ENCODE assay signal across 1 cellular context in the genomic region with DNA sequence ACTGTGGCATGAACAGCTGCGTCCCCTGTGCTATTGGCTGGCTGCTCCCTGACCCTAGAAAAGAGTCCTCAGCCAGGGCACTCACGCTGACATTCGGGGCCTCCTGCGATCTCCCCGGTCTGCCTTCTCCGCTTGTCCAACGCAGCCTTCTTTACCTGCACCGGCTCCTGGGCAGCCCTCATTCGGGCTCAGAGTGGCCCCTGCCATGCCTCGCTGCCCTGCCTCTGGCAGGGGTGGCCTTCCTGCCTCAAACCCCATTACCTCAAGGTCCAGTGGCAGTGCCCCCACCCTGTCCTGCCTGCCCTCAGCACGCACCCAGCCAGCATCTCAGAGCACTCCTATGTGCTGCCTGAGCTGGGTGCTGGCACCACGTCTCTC.
TF ChIP-seq lines count a peak whose summit lies in the region.

No MANE protein-coding gene starts in this region.

TF ChIP-seq in IMR-90, 13 proteins besides CTCF, POLR2A, EP300 and RAD21:
- TF ChIP-seq RFX5 (IDR thresholded peaks at IDR 0.05; ENCODE audit: low read depth, low read length) = no peak
- TF ChIP-seq CEBPB (IDR thresholded peaks at IDR 0.05; ENCODE audit: low read depth, low read length) = no peak
- TF ChIP-seq, protein P1, sequence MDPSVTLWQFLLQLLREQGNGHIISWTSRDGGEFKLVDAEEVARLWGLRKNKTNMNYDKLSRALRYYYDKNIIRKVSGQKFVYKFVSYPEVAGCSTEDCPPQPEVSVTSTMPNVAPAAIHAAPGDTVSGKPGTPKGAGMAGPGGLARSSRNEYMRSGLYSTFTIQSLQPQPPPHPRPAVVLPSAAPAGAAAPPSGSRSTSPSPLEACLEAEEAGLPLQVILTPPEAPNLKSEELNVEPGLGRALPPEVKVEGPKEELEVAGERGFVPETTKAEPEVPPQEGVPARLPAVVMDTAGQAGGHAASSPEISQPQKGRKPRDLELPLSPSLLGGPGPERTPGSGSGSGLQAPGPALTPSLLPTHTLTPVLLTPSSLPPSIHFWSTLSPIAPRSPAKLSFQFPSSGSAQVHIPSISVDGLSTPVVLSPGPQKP (IDR thresholded peaks at IDR 0.05; ENCODE audit: borderline replicate concordance, low read depth, low read length) = no peak
TF ChIP-seq in IMR-90: peak in this region for 0.
